ENCODE assay signal across 27 cellular contexts in the genomic region with DNA sequence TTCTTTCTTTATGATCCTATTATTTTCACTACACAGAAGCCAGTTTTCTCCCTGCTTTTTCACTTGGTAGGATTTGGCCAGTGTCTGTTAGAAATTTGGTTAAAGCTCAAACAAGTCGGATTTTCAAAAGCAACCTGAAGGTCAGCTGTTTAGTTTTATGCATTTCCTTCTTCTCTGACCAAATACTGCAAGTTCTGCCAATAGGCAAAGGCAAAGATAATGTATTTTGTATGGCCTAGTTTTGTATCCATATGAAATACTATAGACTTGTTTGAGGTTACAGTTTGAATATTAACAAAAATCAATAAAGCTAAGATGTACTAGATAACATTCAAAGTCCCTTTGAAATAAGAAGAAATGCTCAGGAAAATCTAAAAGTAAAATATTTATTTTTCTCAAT.
"Had no signal": no experiment of that assay in that cellular context is flagged by ENCODE, and none has a peak within 500 bp of the region (broad histone marks: within the 10 kb centered on the region; RNA-seq: fewer than 3 reads in every experiment).

No MANE protein-coding gene starts in this region.

- H3K9me3 ChIP-seq: colonic mucosa, esophagus muscularis mucosa, esophagus squamous epithelium, gastrocnemius medialis, gastroesophageal sphincter, heart right ventricle had no signal

- H3K27ac ChIP-seq: colonic mucosa, coronary artery, dorsolateral prefrontal cortex, epithelial cell of prostate, esophagus muscularis mucosa, esophagus squamous epithelium, foreskin keratinocyte, gastrocnemius medialis, gastroesophageal sphincter, heart left ventricle, heart right ventricle had no signal

- H3K36me3 ChIP-seq: colonic mucosa, esophagus muscularis mucosa, esophagus squamous epithelium, gastrocnemius medialis, gastroesophageal sphincter, heart left ventricle, heart right ventricle had no signal

- H3K4me1 ChIP-seq: colonic mucosa, esophagus muscularis mucosa, esophagus squamous epithelium, foreskin keratinocyte, gastrocnemius medialis, gastroesophageal sphincter, heart left ventricle, heart right ventricle had no signal

- DNase-seq: colonic mucosa; cortex of kidney; dermis blood vessel endothelial cell; dorsolateral prefrontal cortex; effector CD4-positive, alpha-beta T cell; effector CD8-positive, alpha-beta T cell; effector memory CD4-positive, alpha-beta T cell; effector memory CD8-positive, alpha-beta T cell; endodermal cell; erythroblast; esophagus squamous epithelium; foreskin fibroblast; foreskin keratinocyte; foreskin melanocyte; gastrocnemius medialis; glutamatergic neuron; head of caudate nucleus; heart left ventricle; heart right ventricle had no signal

- H3K27me3 ChIP-seq: colonic mucosa, esophagus muscularis mucosa, esophagus squamous epithelium, foreskin keratinocyte, gastrocnemius medialis, gastroesophageal sphincter, heart left ventricle, heart right ventricle had no signal

- FAIRE-seq: colon, endometrium, endothelial cell of umbilical vein had no signal

- ATAC-seq: effector memory CD8-positive, alpha-beta T cell; esophagus mucosa; foreskin keratinocyte; gastrocnemius medialis; gastroesophageal sphincter; heart left ventricle; heart right ventricle had no signal

- H3K4me3 ChIP-seq: colonic mucosa, coronary artery, dorsolateral prefrontal cortex, esophagus muscularis mucosa, esophagus squamous epithelium, gastrocnemius medialis, gastroesophageal sphincter, heart left ventricle, heart right ventricle had no signal
